In the genomic region with DNA sequence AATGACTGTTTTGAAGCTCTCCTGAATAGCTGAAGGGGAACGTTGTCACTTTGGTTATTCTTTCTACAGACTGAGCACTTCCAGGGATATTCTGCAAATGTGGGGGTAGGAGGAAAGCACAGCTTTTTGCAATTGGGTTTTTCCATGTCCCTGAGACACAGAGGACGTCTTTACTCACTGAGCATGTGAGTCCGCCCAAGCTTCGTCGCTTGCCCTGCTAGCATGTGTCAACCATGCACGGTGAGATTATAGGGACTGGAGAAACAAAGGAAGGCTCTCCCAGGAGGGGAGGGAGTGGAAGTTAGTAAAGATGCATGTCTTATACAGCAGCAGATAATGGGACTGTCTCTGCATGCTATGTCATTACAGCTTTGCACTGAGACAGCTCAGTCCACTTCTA, we compare ENCODE assay signal across 18 cellular contexts.
DNase-seq lines count a peak whose midpoint lies in the region; ATAC-seq and TF ChIP-seq lines count a peak whose summit lies in the region.
"Had no signal": no experiment of that assay in that cellular context is flagged by ENCODE, and none has a peak within 500 bp of the region (broad histone marks: within the 10 kb centered on the region; RNA-seq: fewer than 3 reads in every experiment).

No MANE protein-coding gene starts in this region.

- intact Hi-C loops in right lobe of liver (cut with DNase I): no loop called here

- no peak overlapping the region for H3K27ac Mint-ChIP-seq in GM23338
- H3K27ac Mint-ChIP-seq: B cell; CD4-positive, CD25-positive, alpha-beta regulatory T cell; CD8-positive, alpha-beta T cell; HFFc6 had no signal

- H3K4me2 ChIP-seq in GM23338 (no peak overlapping the region), osteoblast (ENCODE audit: insufficient read depth, low read length) (no peak overlapping the region)
- H3K4me2 ChIP-seq: BLaER1 had no signal

- H3K27me3 Mint-ChIP-seq in GM23338 (ENCODE audit: insufficient read depth, low read depth, poor library complexity): no peaks in the 10 kb centered on the region
- H3K27me3 Mint-ChIP-seq: CD4-positive, CD25-positive, alpha-beta regulatory T cell had no signal

- no peaks in the 10 kb centered on the region for H4K20me1 ChIP-seq in GM23338 (replicated peaks; ENCODE audit: insufficient read depth)
- no peaks in the 10 kb centered on the region for H4K20me1 ChIP-seq in osteoblast (ENCODE audit: insufficient read depth, low read length)
- H4K20me1 ChIP-seq: BLaER1 had no signal

- no peaks in the 10 kb centered on the region for H3F3A ChIP-seq in GM23338 (replicated peaks; ENCODE audit: low read depth)

- H3K4me1 ChIP-seq in GM23338 (ENCODE audit: insufficient read depth): no peaks in the 10 kb centered on the region
- no peaks in the 10 kb centered on the region for H3K4me1 ChIP-seq in osteoblast (ENCODE audit: insufficient read depth, low read length)
- no peaks in the 10 kb centered on the region for H3K4me1 ChIP-seq in right lobe of liver
- H3K4me1 ChIP-seq: BLaER1, Caco-2, HAP-1 had no signal

- H3K27ac ChIP-seq in GM23338 (ENCODE audit: low read depth) (no peak overlapping the region), osteoblast (ENCODE audit: low read depth, low read length) (no peak overlapping the region), right lobe of liver (no peak overlapping the region)
- H3K27ac ChIP-seq: 22Rv1, BLaER1, C4-2B, GM23248 had no signal

- TF ChIP-seq POLR2A in right lobe of liver (IDR thresholded peaks at IDR 0.05): no peak

- peaks cover 5% of the 10 kb centered on the region; the same call in 2 of the 3 replicates for H3K4me1 Mint-ChIP-seq in GM23338
- H3K4me1 Mint-ChIP-seq: B cell; CD4-positive, CD25-positive, alpha-beta regulatory T cell had no signal

- H3K4me3 Mint-ChIP-seq in GM23338: no peak overlapping the region
- H3K4me3 Mint-ChIP-seq: B cell; CD4-positive, CD25-positive, alpha-beta regulatory T cell; CD8-positive, alpha-beta T cell; HFFc6 had no signal

- H3K27me3 ChIP-seq in GM23338 (ENCODE audit: insufficient read depth): no peaks in the 10 kb centered on the region
- no peaks in the 10 kb centered on the region for H3K27me3 ChIP-seq in osteoblast (ENCODE audit: insufficient read depth, low read length)
- H3K27me3 ChIP-seq in right lobe of liver: no peaks in the 10 kb centered on the region
- H3K27me3 ChIP-seq: BLaER1 had no signal

- peaks cover 9% of the 10 kb centered on the region; the same call in 1 of the 2 replicates for H3K9me2 ChIP-seq in GM23338 (ENCODE audit: insufficient read depth)

- WGBS in right lobe of liver (ENCODE audit: insufficient coverage, low coverage, low lambda C conversion rate, missing lambda C conversion rate): 63% methylated on average over 6 of the region's 6 CpGs

- no peaks in the 10 kb centered on the region for H3K36me3 Mint-ChIP-seq in GM23338 (ENCODE audit: low read depth)
- H3K36me3 Mint-ChIP-seq: CD8-positive, alpha-beta T cell had no signal

- no peak for DNase-seq in GM23338 (ENCODE audit: low spot score)
- peak; percentile 8 for DNase-seq in NCI-H2227 treated with DMSO at 0.1 percent for 48 hours (lab: John Stamatoyannopoulos, UW)
- DNase-seq in osteoblast (ENCODE audit: insufficient read length, low spot score, missing footprints): peak; percentile 26
- DNase-seq in NAMALWA (ENCODE audit: low spot score): no peak
- no peak for DNase-seq in right lobe of liver
- DNase-seq in epidermal melanocyte (ENCODE audit: insufficient read length, low spot score): no peak
- DNase-seq: Caco-2; CD4-positive, CD25-positive, alpha-beta regulatory T cell; CD8-positive, alpha-beta T cell; DMS153; DND-41; GM23248; HFFc6 had no signal

- no peaks in the 10 kb centered on the region for H3K36me3 ChIP-seq in GM23338 (ENCODE audit: insufficient read depth)
- no peaks in the 10 kb centered on the region for H3K36me3 ChIP-seq in osteoblast (ENCODE audit: insufficient read depth, low read length)
- H3K36me3 ChIP-seq in right lobe of liver: no peaks in the 10 kb centered on the region
- H3K36me3 ChIP-seq: BLaER1, HAP-1 had no signal

- ATAC-seq in GM23338 (no peak), right lobe of liver (no peak)
- ATAC-seq: CD8-positive, alpha-beta T cell had no signal

- no peaks in the 10 kb centered on the region for H3K9me3 ChIP-seq in osteoblast (ENCODE audit: low read depth, low read length)
- no peaks in the 10 kb centered on the region for H3K9me3 ChIP-seq in right lobe of liver
- H3K9me3 ChIP-seq: BLaER1, Caco-2, HAP-1 had no signal

- H3K79me2 ChIP-seq in GM23338 (replicated peaks; ENCODE audit: insufficient read depth) (no peaks in the 10 kb centered on the region), osteoblast (ENCODE audit: insufficient read depth, low read length) (no peaks in the 10 kb centered on the region)

- H3K4me3 ChIP-seq in GM23338 (no peak overlapping the region), osteoblast (ENCODE audit: insufficient read depth, low read length) (no peak overlapping the region), right lobe of liver (no peak overlapping the region)
- H3K4me3 ChIP-seq: BLaER1, GM23248, HAP-1 had no signal

- H2AFZ ChIP-seq in GM23338 (peak overlapping the region; percentile 23; the same call in 1 of the 2 replicates), osteoblast (ENCODE audit: low read length) (no peak overlapping the region)
- H2AFZ ChIP-seq: GM23248 had no signal

- TF ChIP-seq CTCF in GM23338 (conservative IDR thresholded peaks at IDR 0.05; ENCODE audit: low read depth in 2 of 2) (no peak), osteoblast (IDR thresholded peaks at IDR 0.05; ENCODE audit: extremely low read depth, low read depth, low read length) (no peak), right lobe of liver (IDR thresholded peaks at IDR 0.05) (no peak)

- H3K9me3 Mint-ChIP-seq in GM23338: no peaks in the 10 kb centered on the region; the same call in 2 of the 3 replicates
- H3K9me3 Mint-ChIP-seq: CD8-positive, alpha-beta T cell had no signal

TF ChIP-seq in GM23338, 12 proteins besides CTCF, POLR2A, EP300 and RAD21:
- TF ChIP-seq JUNB (IDR thresholded peaks at IDR 0.05; ENCODE audit: unreplicated experiment): no peak
- no peak for TF ChIP-seq POLR2AphosphoS5 (IDR thresholded peaks at IDR 0.05; ENCODE audit: low read depth)
- no peak for TF ChIP-seq ZNF331 (CRISPR knock-in tag; IDR thresholded peaks at IDR 0.05; ENCODE audit: low read depth)
- TF ChIP-seq, protein P1, sequence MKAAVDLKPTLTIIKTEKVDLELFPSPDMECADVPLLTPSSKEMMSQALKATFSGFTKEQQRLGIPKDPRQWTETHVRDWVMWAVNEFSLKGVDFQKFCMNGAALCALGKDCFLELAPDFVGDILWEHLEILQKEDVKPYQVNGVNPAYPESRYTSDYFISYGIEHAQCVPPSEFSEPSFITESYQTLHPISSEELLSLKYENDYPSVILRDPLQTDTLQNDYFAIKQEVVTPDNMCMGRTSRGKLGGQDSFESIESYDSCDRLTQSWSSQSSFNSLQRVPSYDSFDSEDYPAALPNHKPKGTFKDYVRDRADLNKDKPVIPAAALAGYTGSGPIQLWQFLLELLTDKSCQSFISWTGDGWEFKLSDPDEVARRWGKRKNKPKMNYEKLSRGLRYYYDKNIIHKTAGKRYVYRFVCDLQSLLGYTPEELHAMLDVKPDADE (IDR thresholded peaks at IDR 0.05): no peak
- TF ChIP-seq STAT1 (IDR thresholded peaks at IDR 0.05; ENCODE audit: unreplicated experiment): no peak
- TF ChIP-seq, protein P2, sequence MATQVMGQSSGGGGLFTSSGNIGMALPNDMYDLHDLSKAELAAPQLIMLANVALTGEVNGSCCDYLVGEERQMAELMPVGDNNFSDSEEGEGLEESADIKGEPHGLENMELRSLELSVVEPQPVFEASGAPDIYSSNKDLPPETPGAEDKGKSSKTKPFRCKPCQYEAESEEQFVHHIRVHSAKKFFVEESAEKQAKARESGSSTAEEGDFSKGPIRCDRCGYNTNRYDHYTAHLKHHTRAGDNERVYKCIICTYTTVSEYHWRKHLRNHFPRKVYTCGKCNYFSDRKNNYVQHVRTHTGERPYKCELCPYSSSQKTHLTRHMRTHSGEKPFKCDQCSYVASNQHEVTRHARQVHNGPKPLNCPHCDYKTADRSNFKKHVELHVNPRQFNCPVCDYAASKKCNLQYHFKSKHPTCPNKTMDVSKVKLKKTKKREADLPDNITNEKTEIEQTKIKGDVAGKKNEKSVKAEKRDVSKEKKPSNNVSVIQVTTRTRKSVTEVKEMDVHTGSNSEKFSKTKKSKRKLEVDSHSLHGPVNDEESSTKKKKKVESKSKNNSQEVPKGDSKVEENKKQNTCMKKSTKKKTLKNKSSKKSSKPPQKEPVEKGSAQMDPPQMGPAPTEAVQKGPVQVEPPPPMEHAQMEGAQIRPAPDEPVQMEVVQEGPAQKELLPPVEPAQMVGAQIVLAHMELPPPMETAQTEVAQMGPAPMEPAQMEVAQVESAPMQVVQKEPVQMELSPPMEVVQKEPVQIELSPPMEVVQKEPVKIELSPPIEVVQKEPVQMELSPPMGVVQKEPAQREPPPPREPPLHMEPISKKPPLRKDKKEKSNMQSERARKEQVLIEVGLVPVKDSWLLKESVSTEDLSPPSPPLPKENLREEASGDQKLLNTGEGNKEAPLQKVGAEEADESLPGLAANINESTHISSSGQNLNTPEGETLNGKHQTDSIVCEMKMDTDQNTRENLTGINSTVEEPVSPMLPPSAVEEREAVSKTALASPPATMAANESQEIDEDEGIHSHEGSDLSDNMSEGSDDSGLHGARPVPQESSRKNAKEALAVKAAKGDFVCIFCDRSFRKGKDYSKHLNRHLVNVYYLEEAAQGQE (IDR thresholded peaks at IDR 0.05; ENCODE audit: unreplicated experiment): no peak
- no peak for TF ChIP-seq EZH2 (IDR thresholded peaks at IDR 0.05; ENCODE audit: low read depth, unreplicated experiment)

Comparison
In these comparisons a context has a peak if more than half of its experiments do, and no peak if none do; other contexts are left out.
1. DNase-seq: peak in NCI-H2227 treated with DMSO at 0.1 percent for 48 hours (single experiment) and osteoblast (single experiment); none in GM23338 (single experiment), NAMALWA (single experiment), right lobe of liver (0 of 3) and epidermal melanocyte (single experiment).